In genomic region chr4:74109894-74110605, GRCh38 we compare ENCODE assay signal across 11 cellular contexts. TPM values are rescaled to one million over a fixed set of nuclear protein-coding genes. Genes with fewer than 3 reads are reported as not detected.
A peak's percentile ranks its signal among the peaks of the same experiment; 100 is the strongest.
DNase-seq lines count a peak whose midpoint lies in the region; ATAC-seq and TF ChIP-seq lines count a peak whose summit lies in the region.
"Had no signal": no experiment of that assay in that cellular context is flagged by ENCODE, and none has a peak within 500 bp of the region (broad histone marks: within the 10 kb centered on the region; RNA-seq: fewer than 3 reads in every experiment).

No MANE protein-coding gene starts in this region.

- H2AFZ ChIP-seq in HCT116 (ENCODE audit: low read depth, low read length, poor library complexity, severe bottlenecking) (peak overlapping the region; percentile 8), hepatocyte (no peak overlapping the region)

- intact Hi-C loops in HCT116 (cut with micrococcal nuclease) = loop anchor here (2.0 kb wide), 1 partner anchor 53 kb away; no protein-coding TSS in a partner anchor

- no peak overlapping the region for H3K27ac Mint-ChIP-seq in stimulated activated memory B cell treated with anti-CD40 and anti-IgM and Interleukin-4, amounts not matched to agents 10 μg/mL and 1 μg/mL and 100 μg/mL, for 72 hours

- H3K4me3 ChIP-seq in HCT116 (replicated peaks in 1 of 2; ENCODE audit: low read depth in 1 of 2, low read length in 2 of 2) (peak overlapping the region in 1 of 2 experiments; percentile 37; a peak in 2 of 4 replicates), hepatocyte (no peak overlapping the region)

- peak; percentile 60 for DNase-seq in HCT116 (ENCODE audit: low read depth, low spot score)
- DNase-seq in amniotic stem cell (lab: John Stamatoyannopoulos, UW) = peak; percentile 58
- no peak for DNase-seq in hepatocyte (ENCODE audit: low spot score)
- DNase-seq in activated CD8-positive, alpha-beta memory T cell treated with anti-CD3 and anti-CD28 coated beads for 24 hours = no peak
- no peak for DNase-seq in activated CD4-positive, CD25-positive, alpha-beta regulatory T cell (lab: John Stamatoyannopoulos, UW)
- DNase-seq: activated CD4-positive, alpha-beta T cell treated with anti-CD3 and anti-CD28 coated beads for 48 hours; NK-92 treated with Interleukin-12 subunit alpha and Interleukin-12 subunit beta, amount 100 ng/mL, for 24 hours had no signal

- CTCF ChIA-PET in HCT116 (lab: Charles Lee) = interaction anchor here (1.0 to 3.2 kb wide), 3 partner anchors 11 to 72 kb away, joined by 4 to 20 read pairs (median 7); partner anchors contain the start of genes CXCL2 and CXCL3

- no peak for TF ChIP-seq POLR2A in HCT116 (IDR thresholded peaks at IDR 0.05; ENCODE audit: borderline replicate concordance, extremely low read depth, insufficient read depth, insufficient read length)

- no peaks in the 10 kb centered on the region for H3K4me1 Mint-ChIP-seq in stimulated activated memory B cell treated with anti-CD40 and anti-IgM and Interleukin-4, amounts not matched to agents 10 μg/mL and 1 μg/mL and 100 μg/mL, for 72 hours

- H3K4me2 ChIP-seq in HCT116 (ENCODE audit: low read length) = peak overlapping the region; percentile 69
- peak overlapping the region; percentile 14 for H3K4me2 ChIP-seq in hepatocyte

- no peaks in the 10 kb centered on the region for H3K36me3 Mint-ChIP-seq in stimulated activated memory B cell treated with anti-CD40 and anti-IgM and Interleukin-4, amounts not matched to agents 10 μg/mL and 1 μg/mL and 100 μg/mL, for 72 hours

- peak overlapping the region; percentile 54; the same call in 1 of the 2 replicates for H3K27ac ChIP-seq in HCT116 (ENCODE audit: low read depth, low read length)
- H3K27ac ChIP-seq in hepatocyte = peak overlapping the region; percentile 90
- H3K27ac ChIP-seq: HL-60 had no signal

- no peak for TF ChIP-seq RAD21 in HCT116 (IDR thresholded peaks at IDR 0.05; ENCODE audit: low read depth)

- no peaks in the 10 kb centered on the region for H3K9me3 ChIP-seq in HCT116 (ENCODE audit: control insufficient read depth in 1 of 2, insufficient read depth in 1 of 2, low read depth in 1 of 2, low read length in 2 of 2)
- H3K9me3 ChIP-seq in hepatocyte (ENCODE audit: low read depth) = no peaks in the 10 kb centered on the region

- H4K20me1 ChIP-seq in HCT116 (ENCODE audit: insufficient read depth) (no peaks in the 10 kb centered on the region), hepatocyte (ENCODE audit: insufficient read depth, poor library complexity, severe bottlenecking) (no peaks in the 10 kb centered on the region)

- no peak overlapping the region for H3K4me3 Mint-ChIP-seq in stimulated activated memory B cell treated with anti-CD40 and anti-IgM and Interleukin-4, amounts not matched to agents 10 μg/mL and 1 μg/mL and 100 μg/mL, for 72 hours

- H3K27me3 Mint-ChIP-seq in stimulated activated memory B cell treated with anti-CD40 and anti-IgM and Interleukin-4, amounts not matched to agents 10 μg/mL and 1 μg/mL and 100 μg/mL, for 72 hours = peaks cover 15% of the 10 kb centered on the region

- TSS peak; percentile 97 for BruUV-seq in HCT116 (replicated peaks; lab: Mats Ljungman, UMichigan)

- no peaks in the 10 kb centered on the region for H3K79me2 ChIP-seq in HCT116 (ENCODE audit: insufficient read depth, low read length)
- H3K79me2 ChIP-seq in hepatocyte = no peaks in the 10 kb centered on the region

- H3K4me1 ChIP-seq in HCT116 (ENCODE audit: control insufficient read depth in 1 of 2, insufficient read depth in 2 of 2, low read length in 2 of 2) (peaks cover 18 to 53% of the 10 kb centered on the region in 2 experiments), hepatocyte (ENCODE audit: insufficient read depth) (peaks cover 25% of the 10 kb centered on the region)

- POLR2A ChIA-PET in HCT116 (lab: Charles Lee) = interaction anchor here (1.0 to 2.8 kb wide), 7 partner anchors 10 to 72 kb away, joined by 3 to 25 read pairs (median 6); partner anchors contain the start of genes CXCL2 and CXCL3

- H3K27me3 ChIP-seq in HCT116 (ENCODE audit: insufficient read depth, low read length) (no peaks in the 10 kb centered on the region), hepatocyte (no peaks in the 10 kb centered on the region)

- ATAC-seq in HCT116 = peak; percentile 62
- ATAC-seq in stimulated activated memory B cell treated with anti-CD40 and anti-IgM and Interleukin-4, amounts not matched to agents 10 μg/mL and 1 μg/mL and 100 μg/mL, for 72 hours = peak; percentile 32
- no peak for ATAC-seq in HG02938 (IDR thresholded peaks at IDR 0.05; ENCODE audit: unreplicated experiment)
- ATAC-seq in GM18907 (IDR thresholded peaks at IDR 0.05; ENCODE audit: unreplicated experiment) = no peak

- WGBS in hepatocyte (ENCODE audit: low lambda C conversion rate, missing lambda C conversion rate) = 79% methylated on average over 6 of the region's 6 CpGs

- TF ChIP-seq CTCF in HCT116 (IDR thresholded peaks at IDR 0.05 in 2 of 3, conservative IDR thresholded peaks at IDR 0.05 in 1 of 3; ENCODE audit: borderline replicate concordance in 1 of 3, insufficient read depth in 1 of 3, low read depth in 2 of 3, low read length in 2 of 3) = no peak
- TF ChIP-seq CTCF in hepatocyte (IDR thresholded peaks at IDR 0.05; ENCODE audit: poor library complexity) = no peak

- H3K36me3 ChIP-seq in HCT116 (ENCODE audit: control insufficient read depth in 1 of 2, insufficient read depth in 2 of 2, low read length in 2 of 2) (no peaks in the 10 kb centered on the region), hepatocyte (replicated peaks; ENCODE audit: insufficient read depth, low read depth) (no peaks in the 10 kb centered on the region)

- H3K9me3 Mint-ChIP-seq in stimulated activated memory B cell treated with anti-CD40 and anti-IgM and Interleukin-4, amounts not matched to agents 10 μg/mL and 1 μg/mL and 100 μg/mL, for 72 hours = no peaks in the 10 kb centered on the region

- H3K9me2 ChIP-seq in HCT116 (ENCODE audit: insufficient read depth) (no peaks in the 10 kb centered on the region), hepatocyte (replicated peaks; ENCODE audit: insufficient read depth) (no peaks in the 10 kb centered on the region)

- peak overlapping the region; percentile 44 for H3K9ac ChIP-seq in HCT116 (ENCODE audit: low read length)

- RAD21 ChIA-PET in HCT116 (lab: Charles Lee; ENCODE audit: low non-redundant PET in 1 of 2, low total read pairs in 2 of 2, uncharacterized antibody in 2 of 2, unreplicated experiment in 2 of 2) = no interaction called here

TF ChIP-seq in HCT116, 20 proteins besides CTCF, POLR2A, EP300 and RAD21:
- no peak for TF ChIP-seq TCF7L2 (IDR thresholded peaks at IDR 0.05; ENCODE audit: borderline replicate concordance, extremely low read depth, insufficient read depth, insufficient read length)
- peak; percentile 30; the same call in 1 of the 2 replicates for TF ChIP-seq CEBPB (IDR thresholded peaks at IDR 0.05; ENCODE audit: low read depth)
- peak; percentile 44; the same call in 1 of the 2 replicates for TF ChIP-seq SIN3A (IDR thresholded peaks at IDR 0.05; ENCODE audit: low read depth)
- TF ChIP-seq EZH2phosphoT487 (IDR thresholded peaks at IDR 0.05; ENCODE audit: borderline replicate concordance) = no peak
- TF ChIP-seq, protein P1, sequence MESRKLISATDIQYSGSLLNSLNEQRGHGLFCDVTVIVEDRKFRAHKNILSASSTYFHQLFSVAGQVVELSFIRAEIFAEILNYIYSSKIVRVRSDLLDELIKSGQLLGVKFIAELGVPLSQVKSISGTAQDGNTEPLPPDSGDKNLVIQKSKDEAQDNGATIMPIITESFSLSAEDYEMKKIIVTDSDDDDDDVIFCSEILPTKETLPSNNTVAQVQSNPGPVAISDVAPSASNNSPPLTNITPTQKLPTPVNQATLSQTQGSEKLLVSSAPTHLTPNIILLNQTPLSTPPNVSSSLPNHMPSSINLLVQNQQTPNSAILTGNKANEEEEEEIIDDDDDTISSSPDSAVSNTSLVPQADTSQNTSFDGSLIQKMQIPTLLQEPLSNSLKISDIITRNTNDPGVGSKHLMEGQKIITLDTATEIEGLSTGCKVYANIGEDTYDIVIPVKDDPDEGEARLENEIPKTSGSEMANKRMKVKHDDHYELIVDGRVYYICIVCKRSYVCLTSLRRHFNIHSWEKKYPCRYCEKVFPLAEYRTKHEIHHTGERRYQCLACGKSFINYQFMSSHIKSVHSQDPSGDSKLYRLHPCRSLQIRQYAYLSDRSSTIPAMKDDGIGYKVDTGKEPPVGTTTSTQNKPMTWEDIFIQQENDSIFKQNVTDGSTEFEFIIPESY (IDR thresholded peaks at IDR 0.05; ENCODE audit: extremely low read depth, insufficient replicate concordance, low read length) = no peak
- no peak for TF ChIP-seq ZFX (IDR thresholded peaks at IDR 0.05)
- TF ChIP-seq CBX3 (IDR thresholded peaks at IDR 0.05; ENCODE audit: low read depth) = no peak
- 0 out of 2 replicates have a peak, but pooled peaks have one; percentile 7 for TF ChIP-seq POLR2AphosphoS5 (IDR thresholded peaks at IDR 0.05; ENCODE audit: low read depth, low read length)
TF ChIP-seq in HCT116: peak in this region for 3.

RNA-seq across cellular contexts. Expression of gene CXCL2, which starts 11.1 kb away (rescaled TPM):
- total RNA-seq in HCT116 (2021; ENCODE audit: unreplicated experiment) = 1.8 TPM
- 3.1 and 5.9 TPM in 2 replicates for polyA plus RNA-seq in HCT116 (2012)
- 105 and 137 TPM in 2 replicates for total RNA-seq in hepatocyte
- 284 and 334 TPM in 2 replicates for polyA plus RNA-seq in hepatocyte

RNA-seq across cellular contexts. Expression of gene MTHFD2L, which starts 47.9 kb away (rescaled TPM):
- total RNA-seq in HCT116 (2021; ENCODE audit: unreplicated experiment) (15.0 TPM), hepatocyte (29.4 and 32.0 TPM in 2 replicates)
- polyA plus RNA-seq in HCT116 (2012) = 2.8 and 4.4 TPM in 2 replicates
- polyA plus RNA-seq in hepatocyte = 20.0 and 26.3 TPM in 2 replicates

Comparison
In these comparisons a context has a peak if more than half of its experiments do, and no peak if none do; other contexts are left out.
1. ATAC-seq: peak in HCT116 (single experiment) and stimulated activated memory B cell treated with anti-CD40 and anti-IgM and Interleukin-4, amounts not matched to agents 10 μg/mL and 1 μg/mL and 100 μg/mL, for 72 hours (single experiment); none in HG02938 (single experiment) and GM18907 (single experiment).
2. DNase-seq: peak in HCT116 (single experiment) and amniotic stem cell (single experiment); none in hepatocyte (single experiment), activated CD8-positive, alpha-beta memory T cell treated with anti-CD3 and anti-CD28 coated beads for 24 hours (single experiment) and activated CD4-positive, CD25-positive, alpha-beta regulatory T cell (0 of 4).
3. RNA of gene CXCL2, which starts 11.1 kb away (total RNA-seq): 105 to 137 TPM in hepatocyte; 1.8 TPM in HCT116 (single experiment); every median in the first group is over 10 times any median in the second.